11 cellular contexts compared by ENCODE assay signal in the genomic region with DNA sequence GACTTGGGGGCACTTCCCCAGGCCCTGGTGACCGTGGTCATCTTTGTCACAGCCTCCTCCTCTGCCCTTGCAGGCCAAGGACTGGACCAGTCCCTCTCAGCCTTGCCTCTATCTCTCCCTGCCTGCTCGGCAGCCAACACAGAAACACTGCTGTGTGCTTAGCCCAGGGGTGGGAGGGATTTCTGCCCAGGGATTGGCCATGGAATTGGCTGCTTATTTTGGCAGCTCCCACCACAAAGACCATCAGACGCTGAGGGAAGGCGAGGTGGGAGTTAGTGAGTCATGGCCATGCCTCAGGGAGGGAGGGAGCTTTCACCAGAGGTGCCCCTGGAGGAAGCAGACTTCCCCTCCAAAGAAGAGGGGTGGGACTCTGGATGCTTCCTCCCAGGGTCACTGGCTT. TPM values are rescaled to one million over a fixed set of nuclear protein-coding genes. Genes with fewer than 3 reads are reported as not detected.
DNase-seq lines count a peak whose midpoint lies in the region; ATAC-seq and TF ChIP-seq lines count a peak whose summit lies in the region.
"Had no signal": no experiment of that assay in that cellular context is flagged by ENCODE, and none has a peak within 500 bp of the region (broad histone marks: within the 10 kb centered on the region; RNA-seq: fewer than 3 reads in every experiment).

No MANE protein-coding gene starts in this region.

- peak overlapping the region; percentile 5 to 69 (median 25) for H3K9ac ChIP-seq in skeletal muscle tissue (ENCODE audit: low read depth in 1 of 3, low read length in 3 of 3)

- DNase-seq in astrocyte of the cerebellum (ENCODE audit: low read depth) (peak; percentile 58), islet precursor cell (peak; percentile 89), endothelial cell (ENCODE audit: low spot score) (no peak)
- no peak for DNase-seq in stimulated activated CD4-positive, alpha-beta T cell treated with anti-CD3 and anti-CD28 coated beads, Interleukin-4, amount 100 ng/mL, for 4 hours
- DNase-seq in CD4-positive, alpha-beta memory T cell, result no peak
- DNase-seq: amniotic stem cell; stimulated activated CD4-positive, alpha-beta T cell treated with anti-CD3 and anti-CD28 coated beads, Interleukin-12 subunit alpha, Interleukin-12 subunit beta, amount 100 ng/mL, for 4 hours; T1000 had no signal

- in situ Hi-C loops in astrocyte of the cerebellum (cut with HindIII; ENCODE audit: low sequenced_read_pairs), result no loop called here

- H3K27ac Mint-ChIP-seq in endothelial cell (ENCODE audit: unreplicated experiment), result no peak overlapping the region
- no peak overlapping the region for H3K27ac Mint-ChIP-seq in CD4-positive, alpha-beta memory T cell

- H3K4me1 Mint-ChIP-seq in endothelial cell (ENCODE audit: unreplicated experiment), result peaks cover 3% of the 10 kb centered on the region
- peaks cover 0 to 1% (median 0%) of the 10 kb centered on the region in 4 donors for H3K4me1 Mint-ChIP-seq in CD4-positive, alpha-beta memory T cell

- intact Hi-C loops in CD4-positive, alpha-beta memory T cell (cut with micrococcal nuclease), result no loop called here

- H3K36me3 Mint-ChIP-seq in endothelial cell (ENCODE audit: low read depth, unreplicated experiment), result no peaks in the 10 kb centered on the region
- peaks cover 2 to 8% of the 10 kb centered on the region in 2 donors for H3K36me3 Mint-ChIP-seq in CD4-positive, alpha-beta memory T cell

- peaks cover 1% of the 10 kb centered on the region for H3K27me3 Mint-ChIP-seq in endothelial cell (ENCODE audit: unreplicated experiment)
- H3K27me3 Mint-ChIP-seq in CD4-positive, alpha-beta memory T cell, result peaks cover 10 to 23% of the 10 kb centered on the region in 2 donors

- H3K4me1 ChIP-seq in HEK293 (ENCODE audit: control insufficient read depth, insufficient read depth, low read length) (peaks cover 9% of the 10 kb centered on the region), skeletal muscle tissue (ENCODE audit: control insufficient read depth in 3 of 3, insufficient read depth in 3 of 3, low read length in 3 of 3) (peaks cover 16 to 31% (median 29%) of the 10 kb centered on the region in 3 donors)
- H3K4me1 ChIP-seq in CD4-positive, alpha-beta memory T cell (ENCODE audit: insufficient read depth, low read length), result no peaks in the 10 kb centered on the region

- TF ChIP-seq CTCF in HEK293 (tag by site-specific recombination; IDR thresholded peaks at IDR 0.05) (no peak), astrocyte of the cerebellum (IDR thresholded peaks at IDR 0.05; ENCODE audit: low read depth, low read length, missing control alignments) (no peak), endothelial cell (IDR thresholded peaks at IDR 0.05; ENCODE audit: unreplicated experiment) (no peak)

- H3K9me3 Mint-ChIP-seq in endothelial cell (ENCODE audit: unreplicated experiment), result no peaks in the 10 kb centered on the region
- H3K9me3 Mint-ChIP-seq in CD4-positive, alpha-beta memory T cell, result peaks cover 0 to 2% (median 0%) of the 10 kb centered on the region in 8 donors

- POLR2A ChIA-PET in HEK293 (lab: Yijun Ruan, JAX), result interaction anchor here (1.5 kb wide), 1 partner anchor 13 kb away, joined by 5 read pairs; no protein-coding TSS in a partner anchor
- POLR2A ChIA-PET in CD4-positive, alpha-beta memory T cell (lab: Charles Lee; ENCODE audit: partially characterized antibody), result no interaction called here

- no peak overlapping the region for H3K4me3 Mint-ChIP-seq in endothelial cell (ENCODE audit: unreplicated experiment)
- no peak overlapping the region for H3K4me3 Mint-ChIP-seq in CD4-positive, alpha-beta memory T cell

- H3K27me3 ChIP-seq in skeletal muscle tissue (ENCODE audit: control insufficient read depth in 3 of 3, insufficient read depth in 3 of 3, low read length in 3 of 3), result peaks cover 0 to 2% (median under 1%) of the 10 kb centered on the region in 3 donors
- H3K27me3 ChIP-seq in CD4-positive, alpha-beta memory T cell (ENCODE audit: insufficient read depth, low read length), result no peaks in the 10 kb centered on the region

- H3K27ac ChIP-seq in HEK293 (ENCODE audit: extremely low read depth, low read depth, low read length) (peak overlapping the region; percentile 75), skeletal muscle tissue (ENCODE audit: low read depth, low read length) (peak overlapping the region; percentile 74)
- no peak overlapping the region for H3K27ac ChIP-seq in CD4-positive, alpha-beta memory T cell (ENCODE audit: low read depth, low read length)

- no peak for ATAC-seq in GM18868 (IDR thresholded peaks at IDR 0.05; ENCODE audit: unreplicated experiment)

- no peak overlapping the region for H3K4me3 ChIP-seq in HEK293 (ENCODE audit: low read depth, low read length)
- H3K4me3 ChIP-seq in astrocyte of the cerebellum (ENCODE audit: low read depth, low read length), result no peak overlapping the region
- peak overlapping the region in 1 of 3 donors; percentile 69 for H3K4me3 ChIP-seq in skeletal muscle tissue (ENCODE audit: low read length in 3 of 3)
- H3K4me3 ChIP-seq in CD4-positive, alpha-beta memory T cell (ENCODE audit: low read length in 2 of 2), result no peak overlapping the region

- CTCF ChIA-PET in HEK293 (lab: Yijun Ruan, JAX), result interaction anchor here (0.5 to 1.7 kb wide), 4 partner anchors 27 to 66 kb away, joined by 3 to 7 read pairs (median 6); no protein-coding TSS in a partner anchor
- CTCF ChIA-PET in CD4-positive, alpha-beta memory T cell (lab: Charles Lee; ENCODE audit: partially characterized antibody), result interaction anchor here (1.0 to 1.4 kb wide), 2 partner anchors 39 to 67 kb away, joined by 3 to 5 read pairs; no protein-coding TSS in a partner anchor

- no peaks in the 10 kb centered on the region for H3K9me3 ChIP-seq in HEK293 (ENCODE audit: control insufficient read depth, insufficient read depth, low read depth, low read length)
- H3K9me3 ChIP-seq in skeletal muscle tissue (ENCODE audit: control insufficient read depth in 3 of 3, low read length in 3 of 3), result no peaks in the 10 kb centered on the region
- no peaks in the 10 kb centered on the region for H3K9me3 ChIP-seq in CD4-positive, alpha-beta memory T cell (ENCODE audit: control insufficient read depth in 1 of 2, low read length in 2 of 2)

- H3K36me3 ChIP-seq in HEK293 (ENCODE audit: control insufficient read depth in 2 of 2, insufficient read depth in 1 of 2, low read length in 2 of 2), result no peaks in the 10 kb centered on the region
- no peaks in the 10 kb centered on the region for H3K36me3 ChIP-seq in skeletal muscle tissue (ENCODE audit: control insufficient read depth in 3 of 3, insufficient read depth in 3 of 3, low read length in 3 of 3)
- no peaks in the 10 kb centered on the region for H3K36me3 ChIP-seq in CD4-positive, alpha-beta memory T cell (ENCODE audit: insufficient read depth, low read length)

TF ChIP-seq in HEK293, 187 proteins besides CTCF, POLR2A, EP300 and RAD21 (continues in another document):
- TF ChIP-seq ZNF2 (tag by site-specific recombination; IDR thresholded peaks at IDR 0.05) (no peak), ZNF223 (tag by site-specific recombination; IDR thresholded peaks at IDR 0.05) (no peak), KLF9 (tag by site-specific recombination; IDR thresholded peaks at IDR 0.05; ENCODE audit: low read depth) (no peak), ZIC2 (tag by site-specific recombination; IDR thresholded peaks at IDR 0.05) (peak; percentile 24; the same call in 1 of the 2 replicates)
- TF ChIP-seq, protein P1, sequence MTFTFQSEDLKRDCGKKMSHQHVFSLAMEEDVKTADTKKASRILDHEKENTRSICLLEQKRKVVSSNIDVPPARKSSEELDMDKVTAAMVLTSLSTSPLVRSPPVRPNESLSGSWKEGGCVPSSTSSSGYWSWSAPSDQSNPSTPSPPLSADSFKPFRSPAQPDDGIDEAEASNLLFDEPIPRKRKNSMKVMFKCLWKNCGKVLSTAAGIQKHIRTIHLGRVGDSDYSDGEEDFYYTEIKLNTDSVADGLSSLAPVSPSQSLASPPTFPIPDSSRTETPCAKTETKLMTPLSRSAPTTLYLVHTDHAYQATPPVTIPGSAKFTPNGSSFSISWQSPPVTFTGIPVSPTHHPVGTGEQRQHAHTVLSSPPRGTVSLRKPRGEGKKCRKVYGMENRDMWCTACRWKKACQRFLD (tag by site-specific recombination; IDR thresholded peaks at IDR 0.05), result no peak
- TF ChIP-seq, protein P2, sequence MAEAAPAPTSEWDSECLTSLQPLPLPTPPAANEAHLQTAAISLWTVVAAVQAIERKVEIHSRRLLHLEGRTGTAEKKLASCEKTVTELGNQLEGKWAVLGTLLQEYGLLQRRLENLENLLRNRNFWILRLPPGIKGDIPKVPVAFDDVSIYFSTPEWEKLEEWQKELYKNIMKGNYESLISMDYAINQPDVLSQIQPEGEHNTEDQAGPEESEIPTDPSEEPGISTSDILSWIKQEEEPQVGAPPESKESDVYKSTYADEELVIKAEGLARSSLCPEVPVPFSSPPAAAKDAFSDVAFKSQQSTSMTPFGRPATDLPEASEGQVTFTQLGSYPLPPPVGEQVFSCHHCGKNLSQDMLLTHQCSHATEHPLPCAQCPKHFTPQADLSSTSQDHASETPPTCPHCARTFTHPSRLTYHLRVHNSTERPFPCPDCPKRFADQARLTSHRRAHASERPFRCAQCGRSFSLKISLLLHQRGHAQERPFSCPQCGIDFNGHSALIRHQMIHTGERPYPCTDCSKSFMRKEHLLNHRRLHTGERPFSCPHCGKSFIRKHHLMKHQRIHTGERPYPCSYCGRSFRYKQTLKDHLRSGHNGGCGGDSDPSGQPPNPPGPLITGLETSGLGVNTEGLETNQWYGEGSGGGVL (tag by site-specific recombination; IDR thresholded peaks at IDR 0.05), result peak; percentile 72
- TF ChIP-seq, protein P3, sequence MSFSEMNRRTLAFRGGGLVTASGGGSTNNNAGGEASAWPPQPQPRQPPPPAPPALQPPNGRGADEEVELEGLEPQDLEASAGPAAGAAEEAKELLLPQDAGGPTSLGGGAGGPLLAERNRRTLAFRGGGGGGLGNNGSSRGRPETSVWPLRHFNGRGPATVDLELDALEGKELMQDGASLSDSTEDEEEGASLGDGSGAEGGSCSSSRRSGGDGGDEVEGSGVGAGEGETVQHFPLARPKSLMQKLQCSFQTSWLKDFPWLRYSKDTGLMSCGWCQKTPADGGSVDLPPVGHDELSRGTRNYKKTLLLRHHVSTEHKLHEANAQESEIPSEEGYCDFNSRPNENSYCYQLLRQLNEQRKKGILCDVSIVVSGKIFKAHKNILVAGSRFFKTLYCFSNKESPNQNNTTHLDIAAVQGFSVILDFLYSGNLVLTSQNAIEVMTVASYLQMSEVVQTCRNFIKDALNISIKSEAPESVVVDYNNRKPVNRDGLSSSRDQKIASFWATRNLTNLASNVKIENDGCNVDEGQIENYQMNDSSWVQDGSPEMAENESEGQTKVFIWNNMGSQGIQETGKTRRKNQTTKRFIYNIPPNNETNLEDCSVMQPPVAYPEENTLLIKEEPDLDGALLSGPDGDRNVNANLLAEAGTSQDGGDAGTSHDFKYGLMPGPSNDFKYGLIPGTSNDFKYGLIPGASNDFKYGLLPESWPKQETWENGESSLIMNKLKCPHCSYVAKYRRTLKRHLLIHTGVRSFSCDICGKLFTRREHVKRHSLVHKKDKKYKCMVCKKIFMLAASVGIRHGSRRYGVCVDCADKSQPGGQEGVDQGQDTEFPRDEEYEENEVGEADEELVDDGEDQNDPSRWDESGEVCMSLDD (tag by site-specific recombination; IDR thresholded peaks at IDR 0.05), result no peak

RNA-seq across cellular contexts. Expression of a gene that starts 21.1 kb away (rescaled TPM):
- total RNA-seq in skeletal muscle tissue, result 4.2 TPM
- 4.2 TPM for total RNA-seq in endothelial cell (ENCODE audit: unreplicated experiment)
- total RNA-seq in CD4-positive, alpha-beta memory T cell, result 1 to 10 TPM; 2.1 to 2.6 TPM
- polyA plus RNA-seq in CD4-positive, alpha-beta memory T cell, result 1 to 10 TPM in 1 of 2 donors, under 1 TPM in 1; 0.18 to 4.8 TPM

Comparison
In these comparisons a context has a peak if more than half of its experiments do, and no peak if none do; other contexts are left out.
1. DNase-seq: peak in astrocyte of the cerebellum (single experiment) and islet precursor cell (single experiment); none in endothelial cell (single experiment), stimulated activated CD4-positive, alpha-beta T cell treated with anti-CD3 and anti-CD28 coated beads, Interleukin-4, amount 100 ng/mL, for 4 hours (0 of 2) and CD4-positive, alpha-beta memory T cell (0 of 5).